In the genomic region with DNA sequence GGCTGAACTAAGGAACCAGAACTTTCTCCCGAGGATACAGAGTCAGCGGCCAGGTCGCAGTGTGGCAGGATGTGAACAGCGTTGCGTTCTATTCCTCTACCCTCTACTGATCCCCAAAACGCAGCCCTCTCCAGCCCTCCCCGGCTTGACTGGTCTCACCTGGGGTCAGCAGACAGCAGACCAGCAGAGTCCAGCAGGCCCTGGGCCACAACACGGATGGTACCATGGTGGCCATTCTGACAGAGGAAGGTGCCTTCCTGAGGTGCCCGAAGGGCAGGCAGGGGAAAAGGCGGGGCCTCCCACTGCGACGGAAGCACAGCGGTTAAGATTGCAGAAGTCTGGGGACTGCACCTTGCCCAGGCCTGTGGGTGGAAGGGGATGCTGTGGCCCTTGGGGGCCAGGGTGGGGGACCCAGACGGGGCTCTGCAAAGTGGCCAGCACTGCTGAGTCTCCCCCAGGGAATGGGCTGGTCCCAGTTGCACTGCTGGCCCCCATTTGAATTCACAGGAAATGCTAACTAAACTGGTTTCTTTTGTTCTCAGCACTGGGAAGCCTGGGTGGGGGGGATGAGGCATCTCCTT, we compare ENCODE assay signal across 9 cellular contexts. TPM values are rescaled to one million over a fixed set of nuclear protein-coding genes. Genes with fewer than 3 reads are reported as not detected.
DNase-seq lines count a peak whose midpoint lies in the region; ATAC-seq, FAIRE-seq and TF ChIP-seq lines count a peak whose summit lies in the region.
"Had no signal": no experiment of that assay in that cellular context is flagged by ENCODE, and none has a peak within 500 bp of the region (broad histone marks: within the 10 kb centered on the region; RNA-seq: fewer than 3 reads in every experiment).

A gene with protein sequence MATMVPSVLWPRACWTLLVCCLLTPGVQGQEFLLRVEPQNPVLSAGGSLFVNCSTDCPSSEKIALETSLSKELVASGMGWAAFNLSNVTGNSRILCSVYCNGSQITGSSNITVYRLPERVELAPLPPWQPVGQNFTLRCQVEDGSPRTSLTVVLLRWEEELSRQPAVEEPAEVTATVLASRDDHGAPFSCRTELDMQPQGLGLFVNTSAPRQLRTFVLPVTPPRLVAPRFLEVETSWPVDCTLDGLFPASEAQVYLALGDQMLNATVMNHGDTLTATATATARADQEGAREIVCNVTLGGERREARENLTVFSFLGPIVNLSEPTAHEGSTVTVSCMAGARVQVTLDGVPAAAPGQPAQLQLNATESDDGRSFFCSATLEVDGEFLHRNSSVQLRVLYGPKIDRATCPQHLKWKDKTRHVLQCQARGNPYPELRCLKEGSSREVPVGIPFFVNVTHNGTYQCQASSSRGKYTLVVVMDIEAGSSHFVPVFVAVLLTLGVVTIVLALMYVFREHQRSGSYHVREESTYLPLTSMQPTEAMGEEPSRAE (minus strand): TSS at position 245 of the 581 bp plus-strand sequence. CDS start 10 bp downstream, at position 235.

- no peak for TF ChIP-seq CTCF in K562 (IDR thresholded peaks at IDR 0.05 in 2 of 3, conservative IDR thresholded peaks at IDR 0.05 in 1 of 3; ENCODE audit: insufficient read depth in 2 of 3, low read depth in 1 of 3, low read length in 3 of 3)
- no peak for TF ChIP-seq CTCF in neural progenitor cell (IDR thresholded peaks at IDR 0.05)

- POLR2A ChIA-PET in K562 (lab: Yijun Ruan, JAX), result no interaction called here

- peak; percentile 76 for ATAC-seq in HG02610 (IDR thresholded peaks at IDR 0.05; ENCODE audit: unreplicated experiment)
- ATAC-seq in T-helper 17 cell, result peak; percentile 97
- ATAC-seq in K562, result no peak
- ATAC-seq in HG03520 (IDR thresholded peaks at IDR 0.05; ENCODE audit: unreplicated experiment), result no peak

- in situ Hi-C loops in Caki2 (cut with HindIII; ENCODE audit: low pct_unique_long_range_greater_than_20kb, low sequenced_read_pairs) (no loop called here), K562 (cut with MboI) (no loop called here)

- no peaks in the 10 kb centered on the region for H3K36me3 ChIP-seq in K562 (ENCODE audit: control insufficient read depth, insufficient read depth, low read length)
- no peaks in the 10 kb centered on the region for H3K36me3 ChIP-seq in neural progenitor cell

- H3K9me3 Mint-ChIP-seq in neural progenitor cell, result no peaks in the 10 kb centered on the region

- CTCF ChIA-PET in K562 (lab: Yijun Ruan, JAX; ENCODE audit: low intra/inter-chr PET ratio), result no interaction called here

- H3K9ac ChIP-seq in K562 (ENCODE audit: insufficient read depth in 1 of 2, low read depth in 2 of 2, low read length in 2 of 2) (peak within 1 kb of the TSS in 1 of 2 experiments; percentile 78; a peak in 2 of 4 replicates), neural progenitor cell (no peak within 1 kb of the TSS)

- H3K27me3 ChIP-seq in K562 (ENCODE audit: control insufficient read depth in 2 of 2, insufficient read depth in 2 of 2, low read length in 2 of 2) (no peaks in the 10 kb centered on the region), neural progenitor cell (peaks cover 2% of the 10 kb centered on the region)

- H3K36me3 Mint-ChIP-seq in T-helper 17 cell (ENCODE audit: low read depth), result no peaks in the 10 kb centered on the region
- H3K36me3 Mint-ChIP-seq in neural progenitor cell, result no peaks in the 10 kb centered on the region

- intact Hi-C loops in K562 (cut with micrococcal nuclease), result no loop called here

- peak within 1 kb of the TSS; percentile 97 for H3K4me3 Mint-ChIP-seq in T-helper 17 cell
- H3K4me3 Mint-ChIP-seq in neural progenitor cell, result no peak within 1 kb of the TSS

- TF ChIP-seq RAD21 in K562 (CRISPR knock-in tag; conservative IDR thresholded peaks at IDR 0.05 in 1 of 2, IDR thresholded peaks at IDR 0.05 in 1 of 2), result no peak

- no peak for DNase-seq in Caki2 (ENCODE audit: low read depth)
- peak; percentile 38 to 55 (median 40) for DNase-seq in T-helper 17 cell
- no peak for DNase-seq in K562 (ENCODE audit: extremely low read depth in 1 of 4, low spot score in 3 of 4)
- peak; percentile 48 to 65 (median 60) for DNase-seq in stimulated activated CD4-positive, alpha-beta T cell treated with anti-CD3 and anti-CD28 coated beads, Interleukin-12 subunit alpha, Interleukin-12 subunit beta, amount 100 ng/mL, for 48 hours (ENCODE audit: low read depth in 2 of 3, low spot score in 1 of 3)
- DNase-seq in neural progenitor cell (ENCODE audit: low spot score), result no peak
- DNase-seq in retina, result no peak

- H3K4me2 ChIP-seq in K562 (ENCODE audit: insufficient read depth, low read length), result no peak within 1 kb of the TSS
- no peak within 1 kb of the TSS for H3K4me2 ChIP-seq in neural progenitor cell

- H2AFZ ChIP-seq in K562 (ENCODE audit: low read depth, low read length) (no peak within 1 kb of the TSS; the same call in 1 of the 2 replicates), neural progenitor cell (replicated peaks) (no peak within 1 kb of the TSS)

- H3K9me3 ChIP-seq in T-helper 17 cell (ENCODE audit: control insufficient read depth, low read length, poor library complexity, severe bottlenecking) (no peaks in the 10 kb centered on the region), K562 (replicated peaks; ENCODE audit: control insufficient read depth, insufficient read depth, low read depth, low read length) (no peaks in the 10 kb centered on the region), neural progenitor cell (ENCODE audit: low read depth) (no peaks in the 10 kb centered on the region)

- no TSS peak for BruUV-seq in K562 (replicated peaks; lab: Mats Ljungman, UMichigan)

- no peak for TF ChIP-seq EP300 in K562 (IDR thresholded peaks at IDR 0.05; ENCODE audit: low read length)

- no peaks in the 10 kb centered on the region for H3K9me1 ChIP-seq in K562 (ENCODE audit: control insufficient read depth, insufficient read depth, low read length)

- H3K27me3 Mint-ChIP-seq in T-helper 17 cell, result no peaks in the 10 kb centered on the region
- peaks cover 7% of the 10 kb centered on the region for H3K27me3 Mint-ChIP-seq in neural progenitor cell (ENCODE audit: insufficient read depth, low read depth)

- H3K4me3 ChIP-seq in K562, result no peak within 1 kb of the TSS
- H3K4me3 ChIP-seq in neural progenitor cell, result no peak within 1 kb of the TSS

- FAIRE-seq in K562 (lab: Jason Lieb, UNC), result no peak

- peaks cover 12% of the 10 kb centered on the region for H3K79me2 ChIP-seq in K562 (ENCODE audit: control insufficient read depth, insufficient read depth, low read length)
- no peaks in the 10 kb centered on the region for H3K79me2 ChIP-seq in neural progenitor cell (ENCODE audit: low read depth)

- H3K27ac ChIP-seq in K562 (ENCODE audit: extremely low read depth, low read depth, low read length) (no peak within 1 kb of the TSS; the same call in 2 of the 3 replicates), neural progenitor cell (no peak within 1 kb of the TSS)
- H3K27ac ChIP-seq: epithelial cell of prostate had no signal

- 50% methylated on average over 13 of the region's 14 CpGs for WGBS in K562 (ENCODE audit: insufficient coverage, low coverage, missing lambda C conversion rate)

- peaks cover 19% of the 10 kb centered on the region for H3K4me1 Mint-ChIP-seq in T-helper 17 cell
- H3K4me1 Mint-ChIP-seq in neural progenitor cell, result peaks cover 5% of the 10 kb centered on the region

- H3K4me1 ChIP-seq in K562 (replicated peaks in 1 of 2; ENCODE audit: control insufficient read depth in 2 of 2, insufficient read depth in 2 of 2, low read length in 2 of 2), result peaks cover 8 to 26% of the 10 kb centered on the region in 2 experiments; a peak in 4 of 5 replicates
- H3K4me1 ChIP-seq in neural progenitor cell, result peaks cover 2% of the 10 kb centered on the region

- H3K27ac Mint-ChIP-seq in T-helper 17 cell (peak within 1 kb of the TSS; percentile 94), neural progenitor cell (no peak within 1 kb of the TSS)

- H4K20me1 ChIP-seq in K562 (replicated peaks; ENCODE audit: control insufficient read depth, insufficient read depth, low read length) (no peaks in the 10 kb centered on the region), neural progenitor cell (ENCODE audit: low read depth) (peaks cover 10% of the 10 kb centered on the region)

- peaks cover 2% of the 10 kb centered on the region for H3F3A ChIP-seq in neural progenitor cell (ENCODE audit: low read depth)

- TF ChIP-seq POLR2A in K562 (conservative IDR thresholded peaks at IDR 0.05), result no peak

TF ChIP-seq in K562, 482 proteins besides CTCF, POLR2A, EP300 and RAD21:
- TF ChIP-seq BCOR (IDR thresholded peaks at IDR 0.05) (0 out of 2 replicates have a peak, but pooled peaks have one; percentile 3), SAFB2 (IDR thresholded peaks at IDR 0.05; ENCODE audit: borderline replicate concordance, low read depth, low read length, severe bottlenecking) (no peak)

RNA-seq across cellular contexts. Expression of the gene that starts here (rescaled TPM):
- 10.1 and 12.2 TPM in 2 replicates for total RNA-seq in Caki2 (2014; rRNA removed; shearing (Covaris generic); ENCODE audit: low replicate concordance)
- total RNA-seq in T-helper 17 cell (100 to 1,000 TPM; 227 to 251 TPM), K562 (2014; rRNA removed) (28.6 and 33.1 TPM in 2 replicates), K562 (2014; rRNA removed; fragmentation: Illumina TruSeq; extraction: Trizol) (12.0 and 21.3 TPM in 2 replicates), K562 (2015; rRNA removed; fragmentation: Illumina TruSeq; extraction: Trizol) (27.8 TPM in 2 replicates), K562 (2021) (39.5 and 42.2 TPM in 2 replicates), neural progenitor cell (ENCODE audit: low replicate concordance) (1.3 and 3.5 TPM in 2 replicates)
- 3.1 and 13.6 TPM in 2 replicates for total RNA-seq in K562 (2011; cell fraction: chromatin; rRNA removed; ENCODE audit: low replicate concordance)
- 13.3 and 15.5 TPM in 2 replicates for total RNA-seq in K562 (2011; cell fraction: nucleolus; rRNA removed)
- total RNA-seq in K562 (2011; cell fraction: nucleoplasm; rRNA removed), result 8.9 and 10.7 TPM in 2 replicates
- polyA plus RNA-seq in K562 (2011; rRNA removed) (24.2 and 25.2 TPM in 2 replicates), K562 (2014; fragmentation: Illumina TruSeq; extraction: Trizol) (21.4 and 22.2 TPM in 2 replicates), K562 (2014; fragmentation: Nextera tagmentation; extraction: Ambion mirVana) (10 to 100 TPM in 1 of 2 experiments, 1 to 10 TPM in 1; 6.5 to 10.8 TPM), K562 (2014; rRNA removed) (29.7 and 31.1 TPM in 2 replicates)
- 24.7 and 48.2 TPM in 2 replicates for polyA plus RNA-seq in K562 (2011; cell fraction: cytosol; rRNA removed)
- polyA plus RNA-seq in K562 (2011; cell fraction: nucleus; rRNA removed), result 13.6 and 14.4 TPM in 2 replicates
- 15.9 and 42.8 TPM in 2 replicates for polyA plus RNA-seq in K562 (2012)
- 8.3 and 11.0 TPM in 2 replicates for polyA minus RNA-seq in K562 (2011; rRNA and poly(A)+ RNA removed)
- 18.0 and 18.9 TPM in 2 replicates for polyA minus RNA-seq in K562 (2011; cell fraction: cytosol; rRNA and poly(A)+ RNA removed)
- polyA minus RNA-seq in K562 (2011; cell fraction: nucleus; rRNA and poly(A)+ RNA removed), result 4.7 and 5.1 TPM in 2 replicates

Comparison
In these comparisons a context has a peak if more than half of its experiments do, and no peak if none do; other contexts are left out.
1. RNA of the gene that starts here (total RNA-seq): 227 to 251 TPM in T-helper 17 cell; 3.1 to 42.2 TPM in K562, 10.1 to 12.2 TPM in Caki2 and 1.3 to 3.5 TPM in neural progenitor cell; every median in the first group is over 4 times any median in the second.
2. DNase-seq: peak in T-helper 17 cell (3 of 3) and stimulated activated CD4-positive, alpha-beta T cell treated with anti-CD3 and anti-CD28 coated beads, Interleukin-12 subunit alpha, Interleukin-12 subunit beta, amount 100 ng/mL, for 48 hours (3 of 3); none in Caki2 (single experiment), K562 (0 of 4), neural progenitor cell (single experiment) and retina (single experiment).
3. ATAC-seq: peak in HG02610 (single experiment) and T-helper 17 cell (single experiment); none in K562 (single experiment) and HG03520 (single experiment).